Comparison of ENCODE assay signal across 18 cellular contexts in genomic region chr3:42078686-42079085, GRCh38. TPM values are rescaled to one million over a fixed set of nuclear protein-coding genes. Genes with fewer than 3 reads are reported as not detected.
DNase-seq lines count a peak whose midpoint lies in the region; ATAC-seq and TF ChIP-seq lines count a peak whose summit lies in the region.
"Had no signal": no experiment of that assay in that cellular context is flagged by ENCODE, and none has a peak within 500 bp of the region (broad histone marks: within the 10 kb centered on the region; RNA-seq: fewer than 3 reads in every experiment).

No MANE protein-coding gene starts in this region.

- H3K4me1 Mint-ChIP-seq in MCF 10A (ENCODE audit: insufficient read depth, unreplicated experiment), result peaks cover 32% of the 10 kb centered on the region
- peaks cover 89% of the 10 kb centered on the region for H3K4me1 Mint-ChIP-seq in activated B cell treated with CpG ODN at 0.5 μM for 24 hours
- H3K4me1 Mint-ChIP-seq in naive B cell, result peaks cover 67 to 95% (median 74%) of the 10 kb centered on the region in 3 donors
- peaks cover 33% of the 10 kb centered on the region for H3K4me1 Mint-ChIP-seq in type B pancreatic cell (ENCODE audit: unreplicated experiment)
- peaks cover 37% of the 10 kb centered on the region for H3K4me1 Mint-ChIP-seq in T-helper 2 cell treated with Interferon-gamma antibody and Interleukin-4, amounts not matched to agents 5 μg/mL and 100 μg/mL, for 36 hours (ENCODE audit: low read depth)

- no peaks in the 10 kb centered on the region for H3K36me3 ChIP-seq in breast epithelium
- H3K36me3 ChIP-seq: pancreas, tibial nerve had no signal

- H3K9me3 Mint-ChIP-seq in MCF 10A (ENCODE audit: unreplicated experiment), result no peaks in the 10 kb centered on the region
- peaks cover 5% of the 10 kb centered on the region for H3K9me3 Mint-ChIP-seq in activated B cell treated with CpG ODN at 0.5 μM for 24 hours
- H3K9me3 Mint-ChIP-seq in naive B cell, result peaks cover 0 to 7% (median 0%) of the 10 kb centered on the region in 7 donors
- H3K9me3 Mint-ChIP-seq in type B pancreatic cell, result no peaks in the 10 kb centered on the region
- H3K9me3 Mint-ChIP-seq in T-helper 2 cell treated with Interferon-gamma antibody and Interleukin-4, amounts not matched to agents 5 μg/mL and 100 μg/mL, for 36 hours, result peaks cover 10% of the 10 kb centered on the region

- POLR2A ChIA-PET in MCF 10A (lab: Yijun Ruan, JAX), result interaction anchor here (1.7 to 5.3 kb wide), 6 partner anchors 8 to 63 kb away, joined by 9 to 56 read pairs (median 18); partner anchors contain the start of gene TRAK1
- POLR2A ChIA-PET in activated B cell treated with CpG ODN at 0.5 μM for 24 hours (lab: Charles Lee), result interaction anchor here (5.0 to 6.3 kb wide), 2 partner anchors 12 to 66 kb away, joined by 46 to 48 read pairs; no protein-coding TSS in a partner anchor

- no peaks in the 10 kb centered on the region for H3K27me3 ChIP-seq in breast epithelium
- H3K27me3 ChIP-seq: pancreas, tibial nerve had no signal

- DNase-seq in MCF 10A (ENCODE audit: unreplicated experiment) (no peak), breast epithelium (ENCODE audit: low spot score in 2 of 2) (no peak), activated B cell treated with CpG ODN at 0.5 μM for 24 hours (no peak), naive B cell (no peak), type B pancreatic cell (ENCODE audit: extremely low spot score, unreplicated experiment) (no peak)
- no peak for DNase-seq in T-helper 2 cell treated with Interferon-gamma antibody and Interleukin-4, amounts not matched to agents 5 μg/mL and 100 μg/mL, for 36 hours (ENCODE audit: low spot score)
- DNase-seq: 8988T; activated CD4-positive, CD25-positive, alpha-beta regulatory T cell treated with anti-CD3 and anti-CD28 coated beads, Interleukin-2, amount 50 U/mL, for 72 hours; activated gamma-delta T cell treated with Interleukin-2 at 50 U/mL for 16 hours; amygdala; NCI-H187 treated with DMSO at 0.1 percent for 48 hours; NCI-H446 treated with DMSO at 0.1 percent for 48 hours; pancreas; SIG-M5; small intestine had no signal

- no peak overlapping the region for H3K4me3 ChIP-seq in breast epithelium
- H3K4me3 ChIP-seq: pancreas, tibial nerve had no signal

- H3K27ac Mint-ChIP-seq in MCF 10A (ENCODE audit: low read depth, unreplicated experiment), result peak overlapping the region; percentile 97
- H3K27ac Mint-ChIP-seq in activated B cell treated with CpG ODN at 0.5 μM for 24 hours, result peak overlapping the region; percentile 41
- peak overlapping the region in 4 of 6 donors; percentile 75 to 97 (median 86) for H3K27ac Mint-ChIP-seq in naive B cell
- peak overlapping the region; percentile 29 for H3K27ac Mint-ChIP-seq in type B pancreatic cell
- H3K27ac Mint-ChIP-seq in T-helper 2 cell treated with Interferon-gamma antibody and Interleukin-4, amounts not matched to agents 5 μg/mL and 100 μg/mL, for 36 hours, result no peak overlapping the region

- intact Hi-C loops in MCF 10A (cut with micrococcal nuclease), result no loop called here
- intact Hi-C loops in breast epithelium (cut with DNase I; ENCODE audit: low total_unique reads), result no loop called here
- intact Hi-C loops in activated B cell treated with CpG ODN at 0.5 μM for 24 hours (cut with micrococcal nuclease), result no loop called here

- H3K4me3 Mint-ChIP-seq in MCF 10A (ENCODE audit: unreplicated experiment) (no peak overlapping the region), activated B cell treated with CpG ODN at 0.5 μM for 24 hours (no peak overlapping the region), naive B cell (peak overlapping the region in 2 of 8 donors; percentile 56 to 61), type B pancreatic cell (no peak overlapping the region)
- H3K4me3 Mint-ChIP-seq in T-helper 2 cell treated with Interferon-gamma antibody and Interleukin-4, amounts not matched to agents 5 μg/mL and 100 μg/mL, for 36 hours, result no peak overlapping the region

- no peaks in the 10 kb centered on the region for H3K9me3 ChIP-seq in breast epithelium
- H3K9me3 ChIP-seq: pancreas had no signal

- no peak for TF ChIP-seq CTCF in MCF 10A (IDR thresholded peaks at IDR 0.05; ENCODE audit: unreplicated experiment)
- TF ChIP-seq CTCF in breast epithelium (IDR thresholded peaks at IDR 0.05), result no peak
- no peak for TF ChIP-seq CTCF in activated B cell treated with CpG ODN at 0.5 μM for 24 hours (IDR thresholded peaks at IDR 0.05)
- no peak for TF ChIP-seq CTCF in type B pancreatic cell (conservative IDR thresholded peaks at IDR 0.05)

- H3K36me3 Mint-ChIP-seq in MCF 10A (ENCODE audit: insufficient read depth, unreplicated experiment) (peaks cover 6% of the 10 kb centered on the region), activated B cell treated with CpG ODN at 0.5 μM for 24 hours (ENCODE audit: low read depth) (peaks cover 14% of the 10 kb centered on the region), naive B cell (peaks cover 0 to 8% of the 10 kb centered on the region in 2 donors), type B pancreatic cell (peaks cover 9% of the 10 kb centered on the region)
- H3K36me3 Mint-ChIP-seq in T-helper 2 cell treated with Interferon-gamma antibody and Interleukin-4, amounts not matched to agents 5 μg/mL and 100 μg/mL, for 36 hours (ENCODE audit: low read depth), result peaks cover 6% of the 10 kb centered on the region

- CTCF ChIA-PET in MCF 10A (lab: Yijun Ruan, JAX) (interaction anchor here (0.6 to 5.6 kb wide), 8 partner anchors 12 to 187 kb away, joined by 3 to 23 read pairs (median 4); partner anchors contain the start of gene TRAK1), activated B cell treated with CpG ODN at 0.5 μM for 24 hours (lab: Charles Lee) (interaction anchor here (1.4 to 4.6 kb wide), 3 partner anchors 21 to 60 kb away, joined by 3 to 28 read pairs (median 5); no protein-coding TSS in a partner anchor)

- H3K27ac ChIP-seq in breast epithelium, result peak overlapping the region in 1 of 2 donors; percentile 87
- H3K27ac ChIP-seq: pancreas had no signal

- BruUV-seq in MCF 10A (replicated peaks; lab: Mats Ljungman, UMichigan), result no TSS peak

- H3K27me3 Mint-ChIP-seq in MCF 10A (ENCODE audit: insufficient read depth, unreplicated experiment) (no peaks in the 10 kb centered on the region), activated B cell treated with CpG ODN at 0.5 μM for 24 hours (no peaks in the 10 kb centered on the region), naive B cell (no peaks in the 10 kb centered on the region), type B pancreatic cell (no peaks in the 10 kb centered on the region)
- H3K27me3 Mint-ChIP-seq in T-helper 2 cell treated with Interferon-gamma antibody and Interleukin-4, amounts not matched to agents 5 μg/mL and 100 μg/mL, for 36 hours (ENCODE audit: low read depth), result no peaks in the 10 kb centered on the region

- TF ChIP-seq POLR2A in breast epithelium (IDR thresholded peaks at IDR 0.05), result no peak

- H3K4me1 ChIP-seq in breast epithelium, result peaks cover 12 to 17% of the 10 kb centered on the region in 2 donors

- ATAC-seq in activated B cell treated with CpG ODN at 0.5 μM for 24 hours (ENCODE audit: low read depth) (no peak), naive B cell (ENCODE audit: low read depth in 2 of 2) (no peak), GM21390 (IDR thresholded peaks at IDR 0.05; ENCODE audit: unreplicated experiment) (no peak), GM18867 (IDR thresholded peaks at IDR 0.05; ENCODE audit: unreplicated experiment) (no peak)
- ATAC-seq: pancreas had no signal

RNA-seq across cellular contexts. Expression of gene TRAK1, which starts 12.5 kb away (rescaled TPM):
- total RNA-seq in MCF 10A (2022), result 32.8 and 33.2 TPM in 2 replicates
- total RNA-seq in breast epithelium, result 10 to 100 TPM; 29.0 to 53.7 (median 40.6) TPM
- 54.5 and 58.4 TPM in 2 replicates for total RNA-seq in activated B cell treated with CpG ODN at 0.5 μM for 24 hours
- 10 to 100 TPM; 20.5 to 54.1 (median 28.4) TPM for polyA plus RNA-seq in naive B cell (ENCODE audit: low read depth in 6 of 6)
- total RNA-seq in type B pancreatic cell (ENCODE audit: low replicate concordance), result 49.2 and 54.7 TPM in 2 replicates
